In the genomic region with DNA sequence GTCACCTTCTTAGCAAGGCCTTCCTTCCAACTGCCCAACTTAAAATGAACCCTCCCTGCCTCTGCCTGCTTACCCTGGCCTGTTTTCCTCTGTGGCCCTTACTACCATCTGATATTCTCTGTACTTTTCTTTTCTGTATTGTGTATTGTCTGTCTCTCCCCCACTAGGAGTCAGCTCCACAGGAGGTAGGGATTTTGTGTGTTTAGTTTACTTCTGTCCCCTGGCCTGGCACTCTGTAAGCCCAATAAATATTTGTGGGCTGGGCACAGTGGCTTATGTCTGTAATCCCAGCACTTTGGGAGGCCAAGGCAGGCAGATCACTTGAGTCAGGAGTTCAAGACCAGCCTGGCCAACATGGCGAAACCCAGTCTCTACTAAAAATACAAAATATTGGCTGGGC, we compare ENCODE assay signal across 29 cellular contexts.
"Had no signal": no experiment of that assay in that cellular context is flagged by ENCODE, and none has a peak within 500 bp of the region (broad histone marks: within the 10 kb centered on the region; RNA-seq: fewer than 3 reads in every experiment).

No MANE protein-coding gene starts in this region.

- H3K9me3 ChIP-seq: pancreas, prostate gland, testis, thyroid gland, transverse colon had no signal

- H3K27me3 Mint-ChIP-seq: naive B cell; stimulated activated naive B cell treated with anti-CD40 and anti-IgM and Interleukin-4, amounts not matched to agents 10 μg/mL and 1 μg/mL and 100 μg/mL, for 72 hours had no signal

- H3K27ac Mint-ChIP-seq: mesothelial cell of epicardium; naive B cell; natural killer cell; nephron progenitor cell; stimulated activated naive B cell treated with anti-CD40 and anti-IgM and Interleukin-4, amounts not matched to agents 10 μg/mL and 1 μg/mL and 100 μg/mL, for 72 hours had no signal

- DNase-seq: hippocampal formation; kidney glomerular epithelial cell; left cardiac atrium; lower lobe of right lung; mammary epithelial cell; mesenchymal stem cell; naive B cell; natural killer cell; nephron progenitor cell; pancreas; posterior cingulate gyrus; retina; stimulated activated CD4-positive, alpha-beta T cell treated with anti-CD3 and anti-CD28 coated beads, Interleukin-12 subunit alpha, Interleukin-12 subunit beta, amount 100 ng/mL, for 4 hours; stimulated activated CD4-positive, alpha-beta T cell treated with anti-CD3 and anti-CD28 coated beads, Interleukin-15, amount 100 ng/mL, for 24 hours; stimulated activated CD4-positive, alpha-beta T cell treated with anti-CD3 and anti-CD28 coated beads, Interleukin-2, amount 100 ng/mL, for 24 hours; stimulated activated CD4-positive, alpha-beta T cell treated with anti-CD3 and anti-CD28 coated beads, Interleukin-4, amount 100 ng/mL, for 1 hour; stimulated activated naive B cell treated with anti-CD40 and anti-IgM and Interleukin-4, amounts not matched to agents 10 μg/mL and 1 μg/mL and 100 μg/mL, for 72 hours; stimulated activated naive CD8-positive, alpha-beta T cell treated with anti-CD3 and anti-CD28 coated beads, Interleukin-15, Interleukin-2, amounts not matched to agents 100 U/mL and 50 U/mL, for 24 hours; stomach; testis; thyroid gland; transverse colon; upper lobe of left lung had no signal

- H3K4me3 Mint-ChIP-seq: mesothelial cell of epicardium; naive B cell; natural killer cell; nephron progenitor cell; stimulated activated naive B cell treated with anti-CD40 and anti-IgM and Interleukin-4, amounts not matched to agents 10 μg/mL and 1 μg/mL and 100 μg/mL, for 72 hours had no signal

- H3K36me3 Mint-ChIP-seq: mesothelial cell of epicardium, naive B cell, natural killer cell had no signal

- H3K27ac ChIP-seq: lower lobe of right lung, pancreas, prostate gland, skin epidermis, stomach, testis, thyroid gland, transverse colon, upper lobe of left lung had no signal

- H3K4me3 ChIP-seq: lower lobe of right lung, pancreas, prostate gland, skin epidermis, stomach, testis, thyroid gland, transverse colon, upper lobe of left lung had no signal

- H3K4me1 ChIP-seq: lower lobe of right lung, pancreas, prostate gland, stomach, testis, thyroid gland, transverse colon had no signal

- H3K36me3 ChIP-seq: lower lobe of right lung, pancreas, prostate gland, thyroid gland, transverse colon, upper lobe of left lung had no signal

- ATAC-seq: left cardiac atrium; left lobe of liver; lower lobe of right lung; natural killer cell; pancreas; right cardiac atrium; sciatic nerve; stimulated activated naive B cell treated with anti-CD40 and anti-IgM and Interleukin-4, amounts not matched to agents 10 μg/mL and 1 μg/mL and 100 μg/mL, for 72 hours; stimulated activated naive CD8-positive, alpha-beta T cell treated with anti-CD3 and anti-CD28 coated beads, Interleukin-15, Interleukin-2, amounts not matched to agents 100 U/mL and 50 U/mL, for 24 hours had no signal

- H3K4me1 Mint-ChIP-seq: naive B cell; natural killer cell; stimulated activated naive B cell treated with anti-CD40 and anti-IgM and Interleukin-4, amounts not matched to agents 10 μg/mL and 1 μg/mL and 100 μg/mL, for 72 hours had no signal

- H3K27me3 ChIP-seq: pancreas, stomach, testis, thyroid gland, transverse colon, upper lobe of left lung had no signal

- H3K9me3 Mint-ChIP-seq: mesothelial cell of epicardium, natural killer cell had no signal
